In genomic region chr16:96935-97381, GRCh38 we compare ENCODE assay signal across 8 cellular contexts. TPM values are rescaled to one million over a fixed set of nuclear protein-coding genes. Genes with fewer than 3 reads are reported as not detected.
A peak's percentile ranks its signal among the peaks of the same experiment; 100 is the strongest.
DNase-seq lines count a peak whose midpoint lies in the region; ATAC-seq lines count a peak whose summit lies in the region.

No MANE protein-coding gene starts in this region.

- DNase-seq in NCI-H510A treated with DMSO at 0.1 percent for 48 hours (lab: John Stamatoyannopoulos, UW) = peak; percentile 21
- DNase-seq in NCI-H510A (lab: John Stamatoyannopoulos, UW) = no peak
- DNase-seq in NCI-H345 (lab: John Stamatoyannopoulos, UW) = peak; percentile 83
- peak; percentile 80 to 82 for DNase-seq in activated CD4-positive, alpha-beta T cell treated with anti-CD3 and anti-CD28 coated beads for 24 hours (ENCODE audit: low read depth in 2 of 2)
- DNase-seq in central memory CD8-positive, alpha-beta T cell (ENCODE audit: low spot score in 2 of 2) = peak; percentile 87 to 90
- peak; percentile 88 to 93 for DNase-seq in left colon
- DNase-seq in stimulated activated CD4-positive, alpha-beta T cell treated with anti-CD3 and anti-CD28 coated beads, Interleukin-4, amount 100 ng/mL, for 48 hours (ENCODE audit: low read depth in 2 of 2) = peak; percentile 84 to 88

- H3K4me1 Mint-ChIP-seq in central memory CD8-positive, alpha-beta T cell = peaks cover 10% of the 10 kb centered on the region

- peaks cover 10% of the 10 kb centered on the region for H3K36me3 Mint-ChIP-seq in central memory CD8-positive, alpha-beta T cell (ENCODE audit: insufficient read depth)

- peak; percentile 70 for ATAC-seq in HG03103 (IDR thresholded peaks at IDR 0.05; ENCODE audit: low read depth, unreplicated experiment)
- peak; percentile 96 for ATAC-seq in central memory CD8-positive, alpha-beta T cell (replicated peaks; ENCODE audit: extremely low read depth, poor library complexity, severe bottlenecking)
- peak; percentile 96 for ATAC-seq in left colon

- intact Hi-C loops in left colon (cut with DNase I, micrococcal nuclease) = loop anchor here in 1 of 2 donors (2.0 kb wide), 1 partner anchor 32 kb away; no protein-coding TSS in a partner anchor

- peak overlapping the region; percentile 9 for H3K4me3 Mint-ChIP-seq in central memory CD8-positive, alpha-beta T cell

- H3K9me3 Mint-ChIP-seq in central memory CD8-positive, alpha-beta T cell = no peaks in the 10 kb centered on the region

- peak overlapping the region; percentile 49 for H3K27ac Mint-ChIP-seq in central memory CD8-positive, alpha-beta T cell (ENCODE audit: low read depth)

- H3K27me3 Mint-ChIP-seq in central memory CD8-positive, alpha-beta T cell = no peaks in the 10 kb centered on the region

RNA-seq across cellular contexts. Expression of gene MPG, which starts 18.9 kb away (rescaled TPM):
- total RNA-seq in left colon = 10 to 100 TPM; 31.5 to 36.4 TPM

RNA-seq across cellular contexts. Expression of gene RHBDF1, which starts 24.5 kb away (rescaled TPM):
- 10 to 100 TPM; 35.5 to 36.7 TPM for total RNA-seq in left colon

RNA-seq across cellular contexts. Expression of gene NPRL3, which starts 41.5 kb away (rescaled TPM):
- 10 to 100 TPM; 14.4 to 14.9 TPM for total RNA-seq in left colon

RNA-seq across cellular contexts. Expression of gene SNRNP25, which starts 43.3 kb away (rescaled TPM):
- total RNA-seq in left colon = 10 to 100 TPM; 20.7 to 24.7 TPM

RNA-seq across cellular contexts. Expression of gene POLR3K, which starts 43.5 kb away (rescaled TPM):
- 10 to 100 TPM; 10.9 to 18.3 TPM for total RNA-seq in left colon
